19 cellular contexts compared by ENCODE assay signal in the genomic region with DNA sequence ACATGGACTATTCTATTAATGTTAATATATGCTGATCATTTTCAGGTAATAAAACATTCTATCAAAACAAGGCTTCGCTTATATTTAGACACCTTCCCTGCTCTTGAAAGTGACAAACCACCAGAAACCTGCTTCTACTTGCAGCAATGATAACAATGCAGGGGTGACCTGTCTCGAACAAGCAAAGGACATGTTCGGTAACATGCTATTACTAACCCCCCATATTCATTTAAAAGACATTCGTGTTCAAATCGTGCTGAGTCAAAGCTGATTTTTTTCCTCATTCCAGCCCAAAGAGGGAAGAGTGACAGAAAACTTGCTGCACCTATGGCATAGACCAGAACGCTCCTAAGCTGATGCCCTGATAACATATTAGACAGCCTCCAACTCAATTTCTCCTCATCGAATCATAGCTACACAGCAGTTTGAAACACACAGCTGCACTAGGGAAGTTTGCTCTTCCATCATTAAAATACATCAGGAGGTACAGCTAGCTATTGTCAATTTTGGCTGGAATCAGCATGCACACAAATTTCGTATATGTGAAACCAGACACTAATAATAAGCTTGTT.
A peak's percentile ranks its signal among the peaks of the same experiment; 100 is the strongest.
DNase-seq lines count a peak whose midpoint lies in the region; ATAC-seq and TF ChIP-seq lines count a peak whose summit lies in the region.
"Had no signal": no experiment of that assay in that cellular context is flagged by ENCODE, and none has a peak within 500 bp of the region (broad histone marks: within the 10 kb centered on the region; RNA-seq: fewer than 3 reads in every experiment).

No MANE protein-coding gene starts in this region.

- no peak overlapping the region for H3K4me3 Mint-ChIP-seq in activated naive CD4-positive, alpha-beta T cell treated with anti-CD3 and anti-CD28 coated beads, Interleukin-2, amount 50 U/mL, for 24 hours
- peak overlapping the region in 4 of 5 experiments; percentile 12 to 81 (median 67) for H3K4me3 Mint-ChIP-seq in brain
- H3K4me3 Mint-ChIP-seq: activated naive CD8-positive, alpha-beta T cell treated with anti-CD3 and anti-CD28 coated beads, Interleukin-2, amount 10 ng/mL, durations not matched to agents 7 days and 5 days; WTC11 had no signal

- no peaks in the 10 kb centered on the region for H3K27me3 Mint-ChIP-seq in activated naive CD4-positive, alpha-beta T cell treated with anti-CD3 and anti-CD28 coated beads, Interleukin-2, amount 50 U/mL, for 24 hours
- peaks cover 15% of the 10 kb centered on the region for H3K27me3 Mint-ChIP-seq in brain
- H3K27me3 Mint-ChIP-seq: activated naive CD8-positive, alpha-beta T cell treated with anti-CD3 and anti-CD28 coated beads, Interleukin-2, amount 10 ng/mL, durations not matched to agents 7 days and 5 days had no signal

- H3K27ac Mint-ChIP-seq in activated naive CD4-positive, alpha-beta T cell treated with anti-CD3 and anti-CD28 coated beads, Interleukin-2, amount 50 U/mL, for 24 hours = peak overlapping the region; percentile 72
- H3K27ac Mint-ChIP-seq in brain = peak overlapping the region in 3 of 5 experiments; percentile 13 to 54 (median 48)
- H3K27ac Mint-ChIP-seq: activated naive CD8-positive, alpha-beta T cell treated with anti-CD3 and anti-CD28 coated beads, Interleukin-2, amount 10 ng/mL, durations not matched to agents 7 days and 5 days; WTC11 had no signal

- H3K36me3 ChIP-seq in muscle layer of colon (ENCODE audit: insufficient read depth, low read length) (no peaks in the 10 kb centered on the region), thoracic aorta (no peaks in the 10 kb centered on the region)
- H3K36me3 ChIP-seq: suprapubic skin had no signal

- no peaks in the 10 kb centered on the region for H3K27me3 ChIP-seq in muscle layer of colon (ENCODE audit: control insufficient read depth in 1 of 2, insufficient read depth in 2 of 2, low read length in 2 of 2)
- no peaks in the 10 kb centered on the region for H3K27me3 ChIP-seq in thoracic aorta (replicated peaks; ENCODE audit: insufficient read depth)
- H3K27me3 ChIP-seq: dorsolateral prefrontal cortex, suprapubic skin had no signal

- H3K9me3 ChIP-seq in muscle layer of colon (ENCODE audit: low read length) (no peaks in the 10 kb centered on the region), thoracic aorta (no peaks in the 10 kb centered on the region)
- H3K9me3 ChIP-seq: suprapubic skin had no signal

- H3K36me3 Mint-ChIP-seq in activated naive CD4-positive, alpha-beta T cell treated with anti-CD3 and anti-CD28 coated beads, Interleukin-2, amount 50 U/mL, for 24 hours = peaks cover 17% of the 10 kb centered on the region
- no peaks in the 10 kb centered on the region for H3K36me3 Mint-ChIP-seq in brain
- H3K36me3 Mint-ChIP-seq: WTC11 had no signal

- peak overlapping the region; percentile 11 to 67 for H3K4me3 ChIP-seq in muscle layer of colon (ENCODE audit: low read depth in 1 of 2, low read length in 2 of 2)
- peak overlapping the region; percentile 75 for H3K4me3 ChIP-seq in thoracic aorta
- H3K4me3 ChIP-seq: SK-N-MC, suprapubic skin had no signal

- DNase-seq in activated naive CD4-positive, alpha-beta T cell (lab: John Stamatoyannopoulos, UW) = no peak
- DNase-seq in thoracic aorta (ENCODE audit: low spot score) (no peak), GM13977 (ENCODE audit: low spot score) (no peak)
- DNase-seq: activated naive CD8-positive, alpha-beta T cell treated with anti-CD3 and anti-CD28 coated beads, Interleukin-2, amount 10 ng/mL, durations not matched to agents 7 days and 5 days; DMS 273 treated with DMSO at 0.1 percent for 48 hours; dorsolateral prefrontal cortex; midbrain; NCI-H2081 treated with DMSO at 0.1 percent for 48 hours; NCI-H446; stimulated activated CD4-positive, alpha-beta T cell treated with anti-CD3 and anti-CD28 coated beads, Interleukin-12 subunit alpha, Interleukin-12 subunit beta, amount 100 ng/mL, for 4 hours had no signal

- in situ Hi-C loops in GM13977 (cut with MboI; ENCODE audit: low pct_unique_long_range_greater_than_20kb, low sequenced_read_pairs, unreplicated experiment) = no loop called here

- H3K9me3 Mint-ChIP-seq in activated naive CD4-positive, alpha-beta T cell treated with anti-CD3 and anti-CD28 coated beads, Interleukin-2, amount 50 U/mL, for 24 hours = no peaks in the 10 kb centered on the region
- H3K9me3 Mint-ChIP-seq in brain = peaks cover 0 to 2% (median 0%) of the 10 kb centered on the region in 5 experiments
- H3K9me3 Mint-ChIP-seq: activated naive CD8-positive, alpha-beta T cell treated with anti-CD3 and anti-CD28 coated beads, Interleukin-2, amount 10 ng/mL, durations not matched to agents 7 days and 5 days; WTC11 had no signal

- H3K4me1 ChIP-seq in muscle layer of colon (ENCODE audit: insufficient read depth, low read length) = peaks cover 33% of the 10 kb centered on the region
- H3K4me1 ChIP-seq in thoracic aorta (ENCODE audit: control insufficient read depth in 1 of 2, low read depth in 2 of 2) = peaks cover 27 to 61% of the 10 kb centered on the region in 2 donors
- H3K4me1 ChIP-seq: suprapubic skin had no signal

- H3K9ac ChIP-seq in muscle layer of colon (ENCODE audit: low read length) = peak overlapping the region; percentile 28

- H3K27ac ChIP-seq in muscle layer of colon (ENCODE audit: low read depth, low read length) = peak overlapping the region; percentile 91
- peak overlapping the region; percentile 81 to 91 for H3K27ac ChIP-seq in thoracic aorta
- H3K27ac ChIP-seq: C4-2B, dorsolateral prefrontal cortex, SK-N-MC, suprapubic skin had no signal

- TF ChIP-seq CTCF in brain (conservative IDR thresholded peaks at IDR 0.05) (no peak), thoracic aorta (IDR thresholded peaks at IDR 0.05) (no peak), GM13977 (IDR thresholded peaks at IDR 0.05; ENCODE audit: extremely low read depth, insufficient read depth, missing control alignments) (no peak)

- peaks cover 81% of the 10 kb centered on the region for H3K4me1 Mint-ChIP-seq in activated naive CD4-positive, alpha-beta T cell treated with anti-CD3 and anti-CD28 coated beads, Interleukin-2, amount 50 U/mL, for 24 hours
- peaks cover 91% of the 10 kb centered on the region for H3K4me1 Mint-ChIP-seq in brain

- ATAC-seq in thoracic aorta (ENCODE audit: insufficient number of reproducible peaks, low FRiP score, low read depth) (no peak), HG03354 (IDR thresholded peaks at IDR 0.05; ENCODE audit: poor library complexity, severe bottlenecking, unreplicated experiment) (no peak), HG02678 (IDR thresholded peaks at IDR 0.05; ENCODE audit: unreplicated experiment) (no peak)
- ATAC-seq: WTC11 had no signal
